24 cellular contexts compared by ENCODE assay signal in genomic region chr3:124459678-124460077, GRCh38.
"Had no signal": no experiment of that assay in that cellular context is flagged by ENCODE, and none has a peak within 500 bp of the region (broad histone marks: within the 10 kb centered on the region; RNA-seq: fewer than 3 reads in every experiment).

No MANE protein-coding gene starts in this region.

- H3K4me2 ChIP-seq: SK-N-SH had no signal

- H3K9ac ChIP-seq: SK-N-SH had no signal

- H3K4me3 Mint-ChIP-seq: activated CD4-positive, alpha-beta memory T cell treated with anti-CD3 and anti-CD28 coated beads for 36 hours; activated CD4-positive, alpha-beta T cell treated with anti-CD3 and anti-CD28 coated beads, Interleukin-2, amount 10 ng/mL, durations not matched to agents 7 days and 5 days; activated naive CD8-positive, alpha-beta T cell; activated T-cell treated with anti-CD3 and anti-CD28 coated beads, Interleukin-2, amount 50 U/mL, for 4 hours had no signal

- H3K36me3 Mint-ChIP-seq: activated CD4-positive, alpha-beta memory T cell treated with anti-CD3 and anti-CD28 coated beads for 36 hours; activated naive CD8-positive, alpha-beta T cell had no signal

- H3K4me1 Mint-ChIP-seq: activated CD4-positive, alpha-beta T cell treated with anti-CD3 and anti-CD28 coated beads, Interleukin-2, amount 10 ng/mL, durations not matched to agents 7 days and 5 days had no signal

- H3K9me3 Mint-ChIP-seq: activated CD4-positive, alpha-beta memory T cell treated with anti-CD3 and anti-CD28 coated beads for 36 hours; activated CD4-positive, alpha-beta T cell treated with anti-CD3 and anti-CD28 coated beads, Interleukin-2, amount 10 ng/mL, durations not matched to agents 7 days and 5 days; activated T-cell treated with anti-CD3 and anti-CD28 coated beads, Interleukin-2, amount 50 U/mL, for 4 hours had no signal

- H3K27me3 ChIP-seq: brain microvascular endothelial cell had no signal

- H3K9me3 ChIP-seq: SK-N-SH had no signal

- H3K9me2 ChIP-seq: SK-N-SH had no signal

- H3K27ac Mint-ChIP-seq: activated CD4-positive, alpha-beta memory T cell treated with anti-CD3 and anti-CD28 coated beads for 36 hours; activated CD4-positive, alpha-beta T cell treated with anti-CD3 and anti-CD28 coated beads, Interleukin-2, amount 10 ng/mL, durations not matched to agents 7 days and 5 days; activated naive CD8-positive, alpha-beta T cell had no signal

- H3K27ac ChIP-seq: brain microvascular endothelial cell, VCaP had no signal

- ATAC-seq: activated T-cell treated with anti-CD3 and anti-CD28 coated beads, Interleukin-2, amount 50 U/mL, for 4 hours; Panc1; Right ventricle myocardium inferior had no signal

- DNase-seq: activated CD4-positive, alpha-beta memory T cell treated with anti-CD3 and anti-CD28 coated beads for 36 hours; activated CD4-positive, alpha-beta T cell treated with anti-CD3 and anti-CD28 coated beads, Interleukin-2, amount 10 ng/mL, durations not matched to agents 7 days and 5 days; activated CD4-positive, CD25-positive, alpha-beta regulatory T cell; activated CD8-positive, alpha-beta memory T cell treated with anti-CD3 and anti-CD28 coated beads for 24 hours; activated effector memory CD4-positive, alpha-beta T cell treated with anti-CD3 and anti-CD28 coated beads, Interleukin-2, amount 50 U/mL, for 16 hours; activated naive CD4-positive, alpha-beta T cell treated with Interleukin-2 at 50 U/mL for 16 hours; activated T-cell treated with anti-CD3 and anti-CD28 coated beads, Interleukin-2, amount 50 U/mL, for 4 hours; brain microvascular endothelial cell; cerebellar nuclear complex; Kasumi-1; NCI-H1092; NCI-H1417; NCI-H1930; NCI-H2171; NCI-H2227 treated with DMSO at 0.1 percent for 48 hours; NCI-H526; NCI-H82; RPMI8226; SK-N-SH; T-helper 1 cell had no signal

- H3K36me3 ChIP-seq: brain microvascular endothelial cell had no signal
